ENCODE assay signal across 12 cellular contexts in the genomic region with DNA sequence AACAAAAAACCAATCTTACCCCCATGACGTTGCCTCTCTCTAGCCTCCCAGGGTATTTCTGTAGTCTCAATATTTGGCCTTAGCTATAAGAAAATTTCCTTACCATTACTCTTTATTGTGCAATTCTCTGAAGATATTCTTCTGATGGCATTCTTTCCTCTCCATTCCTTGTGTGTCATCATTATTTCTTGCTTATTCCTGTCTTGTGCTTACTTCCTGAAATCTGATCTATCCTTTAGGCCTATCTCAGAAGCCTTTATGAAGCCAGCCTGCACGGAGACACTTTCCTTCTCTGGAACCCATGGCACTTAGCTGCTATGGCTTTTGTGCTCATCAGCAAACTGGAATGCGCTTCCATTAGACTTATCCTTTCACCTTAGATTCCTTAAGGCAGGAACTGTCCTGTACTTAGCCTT.
DNase-seq lines count a peak whose midpoint lies in the region; ATAC-seq and TF ChIP-seq lines count a peak whose summit lies in the region.
"Had no signal": no experiment of that assay in that cellular context is flagged by ENCODE, and none has a peak within 500 bp of the region (broad histone marks: within the 10 kb centered on the region; RNA-seq: fewer than 3 reads in every experiment).

No MANE protein-coding gene starts in this region.

- no peak overlapping the region for H3K4me3 ChIP-seq in cardiac fibroblast (replicated peaks in 1 of 2; ENCODE audit: low read depth in 2 of 2, low read length in 2 of 2)
- no peak overlapping the region for H3K4me3 ChIP-seq in neuronal stem cell (ENCODE audit: low read length in 2 of 2)
- H3K4me3 ChIP-seq: coronary artery, GM12878, mucosa of descending colon had no signal

- no peak overlapping the region for H2BK15ac ChIP-seq in neuronal stem cell (ENCODE audit: low read length)

- H3K36me3 ChIP-seq in neuronal stem cell (replicated peaks in 1 of 2; ENCODE audit: control insufficient read depth in 2 of 2, insufficient read depth in 2 of 2, low read length in 2 of 2), result no peaks in the 10 kb centered on the region

- WGBS in neuronal stem cell (ENCODE audit: extremely low coverage in 2 of 2, insufficient read length in 2 of 2, insufficient replicate concordance in 1 of 2), 2 donors, result 100% methylated on average over 1 of the region's 3 CpGs; no CpG with 5 or more reads in 1 of the 2 donors

- no peak overlapping the region for H2BK5ac ChIP-seq in neuronal stem cell (ENCODE audit: low read length)

- no peak overlapping the region for H3K14ac ChIP-seq in neuronal stem cell (ENCODE audit: low read length)

- H3K9ac ChIP-seq in neuronal stem cell (ENCODE audit: low read depth, low read length, poor library complexity), result no peak overlapping the region

- no peak overlapping the region for H2AK5ac ChIP-seq in neuronal stem cell (ENCODE audit: low read depth, low read length)

- H3K4ac ChIP-seq in neuronal stem cell (ENCODE audit: low read length), result no peak overlapping the region

- no peaks in the 10 kb centered on the region for H3K9me3 ChIP-seq in neuronal stem cell (replicated peaks in 1 of 2; ENCODE audit: control insufficient read depth in 2 of 2, insufficient read depth in 1 of 2, low read depth in 1 of 2, low read length in 2 of 2)
- H3K9me3 ChIP-seq: mucosa of descending colon had no signal

- H2BK120ac ChIP-seq in neuronal stem cell (ENCODE audit: low read depth, low read length), result no peak overlapping the region

- H4K8ac ChIP-seq in neuronal stem cell (ENCODE audit: low read depth, low read length), result no peak overlapping the region

- H3K4me1 ChIP-seq in neuronal stem cell (ENCODE audit: control insufficient read depth in 2 of 2, insufficient read depth in 1 of 2, low read depth in 1 of 2, low read length in 2 of 2), result peaks cover 4% of the 10 kb centered on the region in 2 donors

- H2AFZ ChIP-seq in neuronal stem cell (ENCODE audit: low read length), result peak overlapping the region; percentile 76

- H3K27me3 ChIP-seq in neuronal stem cell (ENCODE audit: control insufficient read depth in 3 of 3, insufficient read depth in 3 of 3, low read depth in 1 of 3, low read length in 3 of 3), result no peaks in the 10 kb centered on the region

- H2BK12ac ChIP-seq in neuronal stem cell (ENCODE audit: low read length), result no peak overlapping the region

- H3K18ac ChIP-seq in neuronal stem cell (ENCODE audit: low read length), result no peak overlapping the region

- H3K4me2 ChIP-seq in neuronal stem cell (ENCODE audit: insufficient read depth, low read length, poor library complexity, severe bottlenecking), result no peak overlapping the region

- H3K79me1 ChIP-seq in neuronal stem cell (ENCODE audit: low read depth, low read length), result no peaks in the 10 kb centered on the region

- no peak overlapping the region for H3K27ac ChIP-seq in neuronal stem cell (replicated peaks; ENCODE audit: low read length)

- DNase-seq in CD1c-positive myeloid dendritic cell (ENCODE audit: extremely low spot score) (peak; percentile 56), M059J (ENCODE audit: low read depth) (peak; percentile 87), cardiac fibroblast (ENCODE audit: low read depth in 2 of 2) (peak; percentile 87 to 92), neuronal stem cell (ENCODE audit: low spot score) (no peak), UCSD-AML1 (lab: John Stamatoyannopoulos, UW; ENCODE audit: unreplicated experiment) (no peak), C1 segment of cervical spinal cord (lab: John Stamatoyannopoulos, UW) (no peak)
- DNase-seq in activated CD8-positive, alpha-beta memory T cell treated with anti-CD3 and anti-CD28 coated beads, Interleukin-2, amount 50 U/mL, for 48 hours, result no peak
- DNase-seq: mucosa of descending colon, T-helper 9 cell had no signal

- no peak for ATAC-seq in HG03378 (IDR thresholded peaks at IDR 0.05; ENCODE audit: unreplicated experiment)
- ATAC-seq: GM12878, mucosa of descending colon had no signal

- no peak for TF ChIP-seq CTCF in cardiac fibroblast (IDR thresholded peaks at IDR 0.05; ENCODE audit: low read depth, low read length)

- no peak overlapping the region for H3K23ac ChIP-seq in neuronal stem cell (ENCODE audit: low read depth, low read length, poor library complexity)

- no peak overlapping the region for H4K91ac ChIP-seq in neuronal stem cell (ENCODE audit: low read depth, low read length, poor library complexity)

Comparison
In these comparisons a context has a peak if more than half of its experiments do, and no peak if none do; other contexts are left out.
1. DNase-seq: peak in CD1c-positive myeloid dendritic cell (single experiment), M059J (single experiment) and cardiac fibroblast (2 of 2); none in neuronal stem cell (single experiment), activated CD8-positive, alpha-beta memory T cell treated with anti-CD3 and anti-CD28 coated beads, Interleukin-2, amount 50 U/mL, for 48 hours (single experiment), UCSD-AML1 (single experiment) and C1 segment of cervical spinal cord (0 of 14).